ENCODE assay signal across 19 cellular contexts in genomic region chr1:203742446-203742845, GRCh38. TPM values are rescaled to one million over a fixed set of nuclear protein-coding genes. Genes with fewer than 3 reads are reported as not detected.
DNase-seq lines count a peak whose midpoint lies in the region; ATAC-seq and TF ChIP-seq lines count a peak whose summit lies in the region.
"Had no signal": no experiment of that assay in that cellular context is flagged by ENCODE, and none has a peak within 500 bp of the region (broad histone marks: within the 10 kb centered on the region; RNA-seq: fewer than 3 reads in every experiment).

No MANE protein-coding gene starts in this region.

- no peaks in the 10 kb centered on the region for H4K20me1 ChIP-seq in BLaER1

- H3K36me3 ChIP-seq in BLaER1, result peaks cover 40% of the 10 kb centered on the region
- H3K36me3 ChIP-seq in gastroesophageal sphincter, result peaks cover 0 to 45% of the 10 kb centered on the region in 2 donors
- no peaks in the 10 kb centered on the region for H3K36me3 ChIP-seq in colonic mucosa
- H3K36me3 ChIP-seq: HAP-1 had no signal

- peak overlapping the region; percentile 25; the same call in 1 of the 2 replicates for H3K4me2 ChIP-seq in BLaER1

- no peak for ATAC-seq in T-helper 17 cell
- ATAC-seq in gastroesophageal sphincter, result no peak
- no peak for ATAC-seq in HG03571 (IDR thresholded peaks at IDR 0.05; ENCODE audit: unreplicated experiment)
- ATAC-seq: left colon; stimulated activated naive B cell treated with anti-CD40 and anti-IgM and Interleukin-4, amounts not matched to agents 10 μg/mL and 1 μg/mL and 100 μg/mL, for 72 hours had no signal

- H3K4me3 ChIP-seq in BLaER1 (no peak overlapping the region), gastroesophageal sphincter (no peak overlapping the region), colonic mucosa (no peak overlapping the region)
- H3K4me3 ChIP-seq: HAP-1 had no signal

- H3K27ac ChIP-seq in BLaER1 (no peak overlapping the region), gastroesophageal sphincter (peak overlapping the region in 3 of 4 donors; percentile 11 to 64 (median 16)), colonic mucosa (no peak overlapping the region)

- peaks cover 14% of the 10 kb centered on the region for H3K36me3 Mint-ChIP-seq in T-helper 17 cell (ENCODE audit: low read depth)
- H3K36me3 Mint-ChIP-seq: stimulated activated naive B cell treated with anti-CD40 and anti-IgM and Interleukin-4, amounts not matched to agents 10 μg/mL and 1 μg/mL and 100 μg/mL, for 72 hours had no signal

- peaks cover 9% of the 10 kb centered on the region; the same call in 1 of the 2 replicates for H3K9me3 ChIP-seq in BLaER1
- H3K9me3 ChIP-seq in T-helper 17 cell (ENCODE audit: control insufficient read depth, low read length, poor library complexity, severe bottlenecking), result no peaks in the 10 kb centered on the region
- H3K9me3 ChIP-seq in gastroesophageal sphincter, result no peaks in the 10 kb centered on the region
- no peaks in the 10 kb centered on the region for H3K9me3 ChIP-seq in colonic mucosa
- H3K9me3 ChIP-seq: HAP-1 had no signal

- no peaks in the 10 kb centered on the region for H3K27me3 Mint-ChIP-seq in T-helper 17 cell
- H3K27me3 Mint-ChIP-seq: activated CD4-positive, alpha-beta T cell treated with anti-CD3 and anti-CD28 coated beads, Interleukin-2, amount 10 ng/mL, durations not matched to agents 24 days and 14 days; stimulated activated naive B cell treated with anti-CD40 and anti-IgM and Interleukin-4, amounts not matched to agents 10 μg/mL and 1 μg/mL and 100 μg/mL, for 72 hours had no signal

- no peak overlapping the region for H3K9ac ChIP-seq in BLaER1
- H3K9ac ChIP-seq in colonic mucosa (ENCODE audit: low read depth in 2 of 2, low read length in 2 of 2), result no peak overlapping the region

- no peak for TF ChIP-seq CTCF in gastroesophageal sphincter (IDR thresholded peaks at IDR 0.05)
- TF ChIP-seq CTCF in colonic mucosa (IDR thresholded peaks at IDR 0.05), result no peak

- no peak for TF ChIP-seq EP300 in gastroesophageal sphincter (IDR thresholded peaks at IDR 0.05)

- H3K4me1 ChIP-seq in BLaER1 (peaks cover 30% of the 10 kb centered on the region), gastroesophageal sphincter (peaks cover 0 to 25% (median 10%) of the 10 kb centered on the region in 3 donors), colonic mucosa (no peaks in the 10 kb centered on the region)
- H3K4me1 ChIP-seq: HAP-1 had no signal

- TF ChIP-seq POLR2A in gastroesophageal sphincter (IDR thresholded peaks at IDR 0.05), result no peak

- H3K4me3 Mint-ChIP-seq in T-helper 17 cell, result no peak overlapping the region
- H3K4me3 Mint-ChIP-seq: activated CD4-positive, alpha-beta T cell treated with anti-CD3 and anti-CD28 coated beads, Interleukin-2, amount 10 ng/mL, durations not matched to agents 24 days and 14 days; nephron progenitor cell; stimulated activated naive B cell treated with anti-CD40 and anti-IgM and Interleukin-4, amounts not matched to agents 10 μg/mL and 1 μg/mL and 100 μg/mL, for 72 hours had no signal

- peak overlapping the region; percentile 32 for H3K27ac Mint-ChIP-seq in T-helper 17 cell
- H3K27ac Mint-ChIP-seq: activated CD4-positive, alpha-beta T cell treated with anti-CD3 and anti-CD28 coated beads, Interleukin-2, amount 10 ng/mL, durations not matched to agents 24 days and 14 days; activated T-helper 2 cell treated with anti-CD3 and anti-CD28 coated beads, Interferon-gamma antibody, Interleukin-2, Interleukin-4, amounts not matched to agents 10 μg/mL and 5 μg/mL and 100 μg/mL, durations not matched to agents 14 hours and 24 hours and 36 hours; nephron progenitor cell; stimulated activated naive B cell treated with anti-CD40 and anti-IgM and Interleukin-4, amounts not matched to agents 10 μg/mL and 1 μg/mL and 100 μg/mL, for 72 hours had no signal

- DNase-seq in EH (ENCODE audit: low read depth), result peak; percentile 30
- no peak for DNase-seq in T-helper 17 cell
- DNase-seq in head of caudate nucleus, result no peak
- DNase-seq in colonic mucosa, result no peak
- DNase-seq: activated CD4-positive, alpha-beta T cell treated with anti-CD3 and anti-CD28 coated beads, Interleukin-2, amount 10 ng/mL, durations not matched to agents 24 days and 14 days; DMS79; left colon; NCI-H1417; NCI-H2171; nephron progenitor cell; OCI-M1; SHP77; stimulated activated CD4-positive, alpha-beta T cell treated with anti-CD3 and anti-CD28 coated beads, Interleukin-1b, Interleukin-23, amount 100 ng/mL, for 48 hours; stimulated activated naive B cell treated with anti-CD40 and anti-IgM and Interleukin-4, amounts not matched to agents 10 μg/mL and 1 μg/mL and 100 μg/mL, for 72 hours had no signal

- H3K4me1 Mint-ChIP-seq in T-helper 17 cell, result peaks cover 30% of the 10 kb centered on the region

- no peaks in the 10 kb centered on the region for H3K27me3 ChIP-seq in BLaER1
- H3K27me3 ChIP-seq in gastroesophageal sphincter, result no peaks in the 10 kb centered on the region
- no peaks in the 10 kb centered on the region for H3K27me3 ChIP-seq in colonic mucosa

- WGBS in gastroesophageal sphincter (ENCODE audit: low coverage in 1 of 2), 2 donors, result 45 to 46% methylated on average over 3 of the region's 3 CpGs

- intact Hi-C loops in head of caudate nucleus (cut with DNase I), result no loop called here
- intact Hi-C loops in colonic mucosa (cut with DNase I), result no loop called here

RNA-seq across cellular contexts. Expression of gene LAX1, which starts 22.5 kb away (rescaled TPM):
- 10 to 100 TPM; 21.7 to 23.9 TPM for total RNA-seq in T-helper 17 cell
- total RNA-seq in gastroesophageal sphincter, result 1 to 10 TPM in 3 of 4 donors, under 1 TPM in 1; 0.66 to 3.1 (median 1.6) TPM
- 1 to 10 TPM; 1.2 to 1.3 TPM for total RNA-seq in colonic mucosa

RNA-seq across cellular contexts. Expression of gene ZBED6, which starts 53.0 kb away (rescaled TPM):
- total RNA-seq in T-helper 17 cell, result 10 to 100 TPM; 32.0 to 32.6 TPM
- total RNA-seq in gastroesophageal sphincter, result 10 to 100 TPM; 11.6 to 19.9 (median 18.7) TPM
- total RNA-seq in colonic mucosa, result 10 to 100 TPM; 21.9 to 33.9 TPM

RNA-seq across cellular contexts. Expression of gene ZC3H11A, which starts 53.0 kb away (rescaled TPM):
- 10 to 100 TPM; 71.8 to 80.5 TPM for total RNA-seq in T-helper 17 cell
- 100 to 1,000 TPM in 1 of 4 donors, 10 to 100 TPM in 3; 84.5 to 116 (median 91.1) TPM for total RNA-seq in gastroesophageal sphincter
- total RNA-seq in colonic mucosa, result 10 to 100 TPM; 52.6 to 73.6 TPM

Comparison
In these comparisons a context has a peak if more than half of its experiments do, and no peak if none do; other contexts are left out.
1. H3K27ac ChIP-seq: peak in gastroesophageal sphincter (3 of 4); none in BLaER1 (single experiment) and colonic mucosa (single experiment).
2. RNA of gene LAX1, which starts 22.5 kb away (total RNA-seq): 21.7 to 23.9 TPM in T-helper 17 cell; 0.66 to 3.1 TPM in gastroesophageal sphincter and 1.2 to 1.3 TPM in colonic mucosa; every median in the first group is over 4 times any median in the second.